In the genomic region with DNA sequence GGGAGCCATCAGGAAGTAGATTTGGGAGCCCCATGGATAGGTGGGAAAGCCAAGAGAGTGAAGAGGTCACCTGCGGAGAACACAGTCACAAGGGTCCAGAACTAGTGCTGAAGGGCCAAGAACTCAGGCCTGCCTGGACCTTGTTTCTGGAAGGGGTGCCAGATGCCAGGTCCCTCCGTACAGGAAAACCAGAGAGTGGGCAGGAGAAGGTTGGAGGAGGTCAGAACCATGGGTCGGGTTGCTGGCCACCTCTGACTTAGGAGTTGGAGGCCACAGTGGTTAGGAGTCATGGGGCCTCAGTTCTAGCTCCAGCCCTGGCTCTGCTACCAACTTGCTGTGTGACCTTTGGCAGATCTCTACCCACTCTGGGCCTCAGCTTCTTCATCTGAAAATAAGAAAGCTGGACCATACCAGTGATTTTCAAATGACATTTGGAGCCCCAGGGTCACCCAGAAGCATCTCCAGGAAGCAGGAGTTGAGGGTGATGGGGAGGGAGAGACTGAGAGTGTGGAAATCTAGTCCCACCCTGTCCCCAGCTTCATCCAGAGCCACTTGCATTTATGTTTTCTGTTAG, we compare ENCODE assay signal across 1 cellular context.
TF ChIP-seq lines count a peak whose summit lies in the region.

No MANE protein-coding gene starts in this region.

TF ChIP-seq in GM23338, 12 proteins besides CTCF, POLR2A, EP300 and RAD21 (continued from another document):
- TF ChIP-seq, protein P1, sequence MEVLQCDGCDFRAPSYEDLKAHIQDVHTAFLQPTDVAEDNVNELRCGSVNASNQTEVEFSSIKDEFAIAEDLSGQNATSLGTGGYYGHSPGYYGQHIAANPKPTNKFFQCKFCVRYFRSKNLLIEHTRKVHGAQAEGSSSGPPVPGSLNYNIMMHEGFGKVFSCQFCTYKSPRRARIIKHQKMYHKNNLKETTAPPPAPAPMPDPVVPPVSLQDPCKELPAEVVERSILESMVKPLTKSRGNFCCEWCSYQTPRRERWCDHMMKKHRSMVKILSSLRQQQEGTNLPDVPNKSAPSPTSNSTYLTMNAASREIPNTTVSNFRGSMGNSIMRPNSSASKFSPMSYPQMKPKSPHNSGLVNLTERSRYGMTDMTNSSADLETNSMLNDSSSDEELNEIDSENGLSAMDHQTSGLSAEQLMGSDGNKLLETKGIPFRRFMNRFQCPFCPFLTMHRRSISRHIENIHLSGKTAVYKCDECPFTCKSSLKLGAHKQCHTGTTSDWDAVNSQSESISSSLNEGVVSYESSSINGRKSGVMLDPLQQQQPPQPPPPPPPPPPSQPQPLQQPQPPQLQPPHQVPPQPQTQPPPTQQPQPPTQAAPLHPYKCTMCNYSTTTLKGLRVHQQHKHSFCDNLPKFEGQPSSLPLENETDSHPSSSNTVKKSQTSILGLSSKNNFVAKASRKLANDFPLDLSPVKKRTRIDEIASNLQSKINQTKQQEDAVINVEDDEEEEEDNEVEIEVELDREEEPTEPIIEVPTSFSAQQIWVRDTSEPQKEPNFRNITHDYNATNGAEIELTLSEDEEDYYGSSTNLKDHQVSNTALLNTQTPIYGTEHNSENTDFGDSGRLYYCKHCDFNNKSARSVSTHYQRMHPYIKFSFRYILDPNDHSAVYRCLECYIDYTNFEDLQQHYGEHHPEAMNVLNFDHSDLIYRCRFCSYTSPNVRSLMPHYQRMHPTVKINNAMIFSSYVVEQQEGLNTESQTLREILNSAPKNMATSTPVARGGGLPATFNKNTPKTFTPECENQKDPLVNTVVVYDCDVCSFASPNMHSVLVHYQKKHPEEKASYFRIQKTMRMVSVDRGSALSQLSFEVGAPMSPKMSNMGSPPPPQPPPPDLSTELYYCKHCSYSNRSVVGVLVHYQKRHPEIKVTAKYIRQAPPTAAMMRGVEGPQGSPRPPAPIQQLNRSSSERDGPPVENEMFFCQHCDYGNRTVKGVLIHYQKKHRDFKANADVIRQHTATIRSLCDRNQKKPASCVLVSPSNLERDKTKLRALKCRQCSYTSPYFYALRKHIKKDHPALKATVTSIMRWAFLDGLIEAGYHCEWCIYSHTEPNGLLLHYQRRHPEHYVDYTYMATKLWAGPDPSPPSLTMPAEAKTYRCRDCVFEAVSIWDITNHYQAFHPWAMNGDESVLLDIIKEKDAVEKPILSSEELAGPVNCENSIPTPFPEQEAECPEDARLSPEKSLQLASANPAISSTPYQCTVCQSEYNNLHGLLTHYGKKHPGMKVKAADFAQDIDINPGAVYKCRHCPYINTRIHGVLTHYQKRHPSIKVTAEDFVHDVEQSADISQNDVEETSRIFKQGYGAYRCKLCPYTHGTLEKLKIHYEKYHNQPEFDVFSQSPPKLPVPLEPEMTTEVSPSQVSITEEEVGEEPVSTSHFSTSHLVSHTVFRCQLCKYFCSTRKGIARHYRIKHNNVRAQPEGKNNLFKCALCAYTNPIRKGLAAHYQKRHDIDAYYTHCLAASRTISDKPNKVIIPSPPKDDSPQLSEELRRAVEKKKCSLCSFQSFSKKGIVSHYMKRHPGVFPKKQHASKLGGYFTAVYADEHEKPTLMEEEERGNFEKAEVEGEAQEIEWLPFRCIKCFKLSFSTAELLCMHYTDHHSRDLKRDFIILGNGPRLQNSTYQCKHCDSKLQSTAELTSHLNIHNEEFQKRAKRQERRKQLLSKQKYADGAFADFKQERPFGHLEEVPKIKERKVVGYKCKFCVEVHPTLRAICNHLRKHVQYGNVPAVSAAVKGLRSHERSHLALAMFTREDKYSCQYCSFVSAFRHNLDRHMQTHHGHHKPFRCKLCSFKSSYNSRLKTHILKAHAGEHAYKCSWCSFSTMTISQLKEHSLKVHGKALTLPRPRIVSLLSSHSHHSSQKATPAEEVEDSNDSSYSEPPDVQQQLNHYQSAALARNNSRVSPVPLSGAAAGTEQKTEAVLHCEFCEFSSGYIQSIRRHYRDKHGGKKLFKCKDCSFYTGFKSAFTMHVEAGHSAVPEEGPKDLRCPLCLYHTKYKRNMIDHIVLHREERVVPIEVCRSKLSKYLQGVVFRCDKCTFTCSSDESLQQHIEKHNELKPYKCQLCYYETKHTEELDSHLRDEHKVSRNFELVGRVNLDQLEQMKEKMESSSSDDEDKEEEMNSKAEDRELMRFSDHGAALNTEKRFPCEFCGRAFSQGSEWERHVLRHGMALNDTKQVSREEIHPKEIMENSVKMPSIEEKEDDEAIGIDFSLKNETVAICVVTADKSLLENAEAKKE (CRISPR knock-in tag; IDR thresholded peaks at IDR 0.05), result no peak
- no peak for TF ChIP-seq STAT1 (IDR thresholded peaks at IDR 0.05; ENCODE audit: unreplicated experiment)
- TF ChIP-seq JUNB (IDR thresholded peaks at IDR 0.05; ENCODE audit: unreplicated experiment), result no peak
